ENCODE assay signal across 18 cellular contexts in the genomic region with DNA sequence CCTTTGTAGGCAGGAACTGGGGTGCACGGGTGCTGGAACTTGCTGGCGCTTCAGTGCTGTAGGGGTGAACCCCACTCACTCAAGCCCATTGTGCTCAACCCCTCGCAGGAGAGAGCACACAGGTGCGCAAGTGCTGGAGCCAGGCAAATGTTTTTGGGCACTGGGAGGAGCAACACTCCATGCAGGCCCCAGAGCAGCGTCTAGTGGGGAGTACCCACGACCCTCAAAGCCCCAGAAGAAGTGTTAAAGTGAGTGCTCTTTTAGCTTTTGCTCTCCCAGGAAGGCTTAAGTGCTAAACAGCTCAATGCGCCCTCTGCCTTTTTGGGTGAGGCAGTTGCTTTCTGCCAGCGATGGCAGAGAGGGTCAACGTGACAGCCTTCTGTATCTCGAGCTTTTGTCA.
DNase-seq lines count a peak whose midpoint lies in the region; ATAC-seq and TF ChIP-seq lines count a peak whose summit lies in the region.
"Had no signal": no experiment of that assay in that cellular context is flagged by ENCODE, and none has a peak within 500 bp of the region (broad histone marks: within the 10 kb centered on the region; RNA-seq: fewer than 3 reads in every experiment).

No MANE protein-coding gene starts in this region.

- H3K4ac ChIP-seq in H9 (ENCODE audit: low read depth, low read length): no peak overlapping the region
- H3K4ac ChIP-seq in mesenchymal stem cell (ENCODE audit: low read depth in 1 of 2, low read length in 2 of 2): peak overlapping the region in 1 of 2 experiments; percentile 89

- no peak overlapping the region for H4K8ac ChIP-seq in H9 (replicated peaks; ENCODE audit: insufficient read length, low read depth, low read length)
- H4K8ac ChIP-seq in mesenchymal stem cell (ENCODE audit: low read length): peak overlapping the region; percentile 61

- H3K79me1 ChIP-seq in H9 (ENCODE audit: insufficient read depth, low read depth, low read length, poor library complexity, severe bottlenecking) (no peaks in the 10 kb centered on the region), mesenchymal stem cell (replicated peaks; ENCODE audit: low read length, poor library complexity, severe bottlenecking) (no peaks in the 10 kb centered on the region)

- no peak overlapping the region for H3K4me3 ChIP-seq in SJSA1
- H3K4me3 ChIP-seq in mesenchymal stem cell (ENCODE audit: insufficient read depth in 1 of 2, low read depth in 1 of 2, low read length in 2 of 2): no peak overlapping the region
- H3K4me3 ChIP-seq in upper lobe of right lung: no peak overlapping the region
- H3K4me3 ChIP-seq: A549, HAP-1, K562, Peyer's patch had no signal

- H2AK5ac ChIP-seq in H9 (ENCODE audit: insufficient read length, low read length): no peak overlapping the region
- peak overlapping the region; percentile 96 for H2AK5ac ChIP-seq in mesenchymal stem cell (ENCODE audit: low read length, severe bottlenecking)

- H3K9me3 ChIP-seq in H9 (ENCODE audit: control insufficient read depth, low read depth, low read length): no peaks in the 10 kb centered on the region
- H3K9me3 ChIP-seq in SJSA1 (replicated peaks): no peaks in the 10 kb centered on the region
- H3K9me3 ChIP-seq in mesenchymal stem cell (ENCODE audit: control insufficient read depth, low read length): peaks cover 11% of the 10 kb centered on the region
- H3K9me3 ChIP-seq in upper lobe of right lung: no peaks in the 10 kb centered on the region
- H3K9me3 ChIP-seq: A549, BE2C, HAP-1, Peyer's patch had no signal

- no peak overlapping the region for H3K56ac ChIP-seq in H9 (ENCODE audit: insufficient read length, low read depth, low read length)

- H3K4me2 ChIP-seq in H9 (ENCODE audit: insufficient read depth, insufficient read length, low read length) (no peak overlapping the region), mesenchymal stem cell (ENCODE audit: low read length, poor library complexity, severe bottlenecking) (no peak overlapping the region)
- H3K4me2 ChIP-seq: A549 had no signal

- DNase-seq in H9: peak; percentile 45
- no peak for DNase-seq in SJSA1 (ENCODE audit: low read depth in 1 of 2, low spot score in 2 of 2)
- DNase-seq in mesenchymal stem cell: no peak
- peak; percentile 32 for DNase-seq in upper lobe of right lung
- no peak for DNase-seq in DMS153 treated with DMSO at 0.1 percent for 48 hours (lab: John Stamatoyannopoulos, UW; ENCODE audit: unreplicated experiment)
- no peak for DNase-seq in activated CD4-positive, alpha-beta T cell treated with anti-CD3 and anti-CD28 coated beads for 4 hours
- no peak for DNase-seq in NCI-H510A treated with DMSO at 0.1 percent for 48 hours (lab: John Stamatoyannopoulos, UW)
- DNase-seq: BE2C; DMS79; MM.1S; NCI-H1092; NCI-H1436 treated with DMSO at 0.1 percent for 48 hours; NCI-H1930; NK-92 treated with Interleukin-12 subunit alpha and Interleukin-12 subunit beta, amount 100 ng/mL, for 24 hours; Peyer's patch had no signal

- H2AFZ ChIP-seq in H9 (ENCODE audit: low read length) (peak overlapping the region; percentile 18), mesenchymal stem cell (ENCODE audit: low read depth, low read length) (no peak overlapping the region)

- peaks cover 5 to 33% (median 6%) of the 10 kb centered on the region in 3 experiments; a peak in 6 of 7 replicates for H3K36me3 Mint-ChIP-seq in H9 (ENCODE audit: insufficient read depth in 1 of 3, low read depth in 3 of 3)

- intact Hi-C loops in upper lobe of right lung (cut with DNase I): no loop called here

- H2BK15ac ChIP-seq in H9 (ENCODE audit: low read depth, low read length) (no peak overlapping the region), mesenchymal stem cell (ENCODE audit: low read depth, poor library complexity, severe bottlenecking) (peak overlapping the region; percentile 70)

- H3K27ac ChIP-seq in H9 (ENCODE audit: insufficient read length, low read depth, low read length): no peak overlapping the region
- H3K27ac ChIP-seq in SJSA1: peak overlapping the region; percentile 81
- H3K27ac ChIP-seq in mesenchymal stem cell (ENCODE audit: low read length, poor library complexity, severe bottlenecking): no peak overlapping the region
- no peak overlapping the region for H3K27ac ChIP-seq in upper lobe of right lung
- H3K27ac ChIP-seq: A549, Peyer's patch had no signal

- H3K36me3 ChIP-seq in SJSA1: no peaks in the 10 kb centered on the region
- no peaks in the 10 kb centered on the region for H3K36me3 ChIP-seq in mesenchymal stem cell (ENCODE audit: control insufficient read depth in 1 of 2, insufficient read depth in 2 of 2, low read depth in 1 of 2, low read length in 2 of 2)
- no peaks in the 10 kb centered on the region for H3K36me3 ChIP-seq in upper lobe of right lung
- H3K36me3 ChIP-seq: BE2C, HAP-1, Peyer's patch had no signal

- no peaks in the 10 kb centered on the region for H3K23me2 ChIP-seq in H9 (ENCODE audit: insufficient read length, low read depth, low read length, poor library complexity, severe bottlenecking)

- H3K4me1 ChIP-seq in H9 (ENCODE audit: insufficient read depth, low read length) (peaks cover 3% of the 10 kb centered on the region; the same call in 1 of the 2 replicates), SJSA1 (replicated peaks) (peaks cover 28% of the 10 kb centered on the region), mesenchymal stem cell (ENCODE audit: control insufficient read depth, insufficient read depth, low read depth, low read length) (peaks cover 2% of the 10 kb centered on the region), upper lobe of right lung (no peaks in the 10 kb centered on the region)
- H3K4me1 ChIP-seq: A549, BE2C, Peyer's patch had no signal

- H4K20me1 ChIP-seq in H9 (ENCODE audit: control insufficient read depth, insufficient read depth, insufficient read length): no peaks in the 10 kb centered on the region

- H3K23ac ChIP-seq in H9 (ENCODE audit: insufficient read length, low read depth, low read length) (no peak overlapping the region), mesenchymal stem cell (ENCODE audit: low read length in 2 of 2) (no peak overlapping the region)

- TF ChIP-seq CTCF in H9 (conservative IDR thresholded peaks at IDR 0.05) (peak; percentile 20; the same call in 2 of the 3 replicates), upper lobe of right lung (IDR thresholded peaks at IDR 0.05) (no peak)

- H3K79me2 ChIP-seq in H9 (ENCODE audit: insufficient read depth, low read length): no peaks in the 10 kb centered on the region

- peaks cover 4% of the 10 kb centered on the region for H3K27me3 Mint-ChIP-seq in H9 (ENCODE audit: low read depth)

- H4K5ac ChIP-seq in H9 (ENCODE audit: insufficient read length, low read depth, low read length): no peak overlapping the region

- H3T11ph ChIP-seq in H9 (ENCODE audit: low read length): no peak overlapping the region

- H3K4me3 Mint-ChIP-seq in H9: no peak overlapping the region

- H3K27ac Mint-ChIP-seq in H9: peak overlapping the region in 1 of 3 experiments; percentile 78; a peak in 1 of 7 replicates

- H2BK120ac ChIP-seq in H9 (ENCODE audit: low read depth, low read length, poor library complexity, severe bottlenecking) (no peak overlapping the region), mesenchymal stem cell (ENCODE audit: low read depth, low read length) (peak overlapping the region; percentile 68)

- peaks cover 29 to 31% of the 10 kb centered on the region in 2 experiments for H3K4me1 Mint-ChIP-seq in H9

- H3K9ac ChIP-seq in H9 (ENCODE audit: extremely low read depth, insufficient read length, low read length) (no peak overlapping the region), mesenchymal stem cell (ENCODE audit: low read length) (no peak overlapping the region)

- peak overlapping the region; percentile 78 for H3K14ac ChIP-seq in H9 (ENCODE audit: insufficient read depth, low read length)
- H3K14ac ChIP-seq in mesenchymal stem cell (ENCODE audit: low read length in 2 of 2): peak overlapping the region in 1 of 2 experiments; percentile 87

- H2BK5ac ChIP-seq in H9 (ENCODE audit: insufficient read length, low read length) (no peak overlapping the region), mesenchymal stem cell (ENCODE audit: low read depth, low read length, poor library complexity, severe bottlenecking) (no peak overlapping the region)

- H3K18ac ChIP-seq in H9 (ENCODE audit: insufficient read length, low read depth, low read length) (peak overlapping the region; percentile 49), mesenchymal stem cell (ENCODE audit: low read depth in 1 of 2, low read length in 2 of 2) (peak overlapping the region; percentile 28 to 76)

- ATAC-seq in upper lobe of right lung: no peak
- ATAC-seq: A549, K562 had no signal

- H4K91ac ChIP-seq in H9 (ENCODE audit: insufficient read length, low read depth, low read length) (no peak overlapping the region), mesenchymal stem cell (ENCODE audit: low read length) (peak overlapping the region; percentile 89)

- peak overlapping the region; percentile 66 for H2BK12ac ChIP-seq in H9 (ENCODE audit: insufficient read length, low read depth, low read length)
- H2BK12ac ChIP-seq in mesenchymal stem cell (ENCODE audit: low read length in 2 of 2): peak overlapping the region; percentile 79 to 96

- no CpG with 5 or more reads among the region's 10 CpGs for WGBS in H9 (ENCODE audit: extremely low coverage, insufficient read length, low lambda C conversion rate)
- 92% methylated on average over 10 of the region's 10 CpGs for WGBS in mesenchymal stem cell

- peak overlapping the region; percentile 99 for H2BK20ac ChIP-seq in H9 (ENCODE audit: low read depth, low read length, poor library complexity, severe bottlenecking)

- peaks cover 7 to 16% of the 10 kb centered on the region in 2 experiments for H3K9me3 Mint-ChIP-seq in H9

- H3K27me3 ChIP-seq in H9 (ENCODE audit: insufficient read depth, low read length) (no peaks in the 10 kb centered on the region), SJSA1 (replicated peaks) (no peaks in the 10 kb centered on the region), mesenchymal stem cell (ENCODE audit: control insufficient read depth in 1 of 2, insufficient read depth in 1 of 2, low read length in 2 of 2) (no peaks in the 10 kb centered on the region), upper lobe of right lung (no peaks in the 10 kb centered on the region)
- H3K27me3 ChIP-seq: BE2C, Peyer's patch had no signal

Comparison
In these comparisons a context has a peak if more than half of its experiments do, and no peak if none do; other contexts are left out.
1. DNase-seq: peak in H9 (single experiment) and upper lobe of right lung (single experiment); none in SJSA1 (0 of 2), mesenchymal stem cell (single experiment), DMS153 treated with DMSO at 0.1 percent for 48 hours (single experiment), activated CD4-positive, alpha-beta T cell treated with anti-CD3 and anti-CD28 coated beads for 4 hours (0 of 2) and NCI-H510A treated with DMSO at 0.1 percent for 48 hours (single experiment).